1 cellular context compared by ENCODE assay signal in genomic region chr17:36931697-36932382, GRCh38.
TF ChIP-seq lines count a peak whose summit lies in the region.

No MANE protein-coding gene starts in this region.

TF ChIP-seq in K562, 482 proteins besides CTCF, POLR2A, EP300 and RAD21:
- no peak for TF ChIP-seq U2AF2 (optimal IDR thresholded peaks at IDR 0.05; ENCODE audit: low read depth, low read length)
- peak; percentile 19; the same call in 1 of the 2 replicates for TF ChIP-seq NFIC (IDR thresholded peaks at IDR 0.05)
